ENCODE assay signal across 8 cellular contexts in the genomic region with DNA sequence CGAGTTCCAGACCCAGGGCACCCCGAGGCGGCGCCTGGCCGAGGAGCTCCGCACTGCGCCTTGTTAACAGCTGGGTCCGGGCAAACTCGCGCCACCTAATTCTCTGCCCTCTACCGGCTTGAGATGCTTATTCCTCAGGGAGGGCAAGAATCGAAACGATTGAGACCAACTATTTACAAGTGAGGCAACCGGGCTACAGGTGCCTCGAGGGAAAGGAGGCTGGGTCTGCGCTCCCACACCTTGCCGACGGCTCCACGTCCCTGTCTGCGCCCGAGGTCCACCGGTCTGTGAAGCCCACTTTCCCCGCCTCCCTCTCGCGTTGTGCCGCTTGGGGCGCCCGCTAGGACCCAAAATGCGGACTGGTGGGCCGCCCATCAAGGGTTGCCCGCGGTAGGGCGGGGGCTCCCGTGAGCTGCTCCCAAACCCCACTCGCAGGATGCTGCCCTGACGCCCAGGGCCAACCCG. TPM values are rescaled to one million over a fixed set of nuclear protein-coding genes. Genes with fewer than 3 reads are reported as not detected.
DNase-seq lines count a peak whose midpoint lies in the region; ATAC-seq, FAIRE-seq and TF ChIP-seq lines count a peak whose summit lies in the region.

No MANE protein-coding gene starts in this region.

- H3K9me3 ChIP-seq in WERI-Rb-1 (ENCODE audit: severe bottlenecking) (no peaks in the 10 kb centered on the region), kidney (ENCODE audit: control insufficient read depth in 1 of 2, low read length in 2 of 2) (no peaks in the 10 kb centered on the region)

- H3K9ac ChIP-seq in kidney (ENCODE audit: low read length in 2 of 2): peak overlapping the region; percentile 35 to 62

- peak overlapping the region; percentile 76 for H3K4me3 ChIP-seq in WERI-Rb-1 (ENCODE audit: low read depth, low read length)
- peak overlapping the region; percentile 87 to 89 for H3K4me3 ChIP-seq in cardiac fibroblast (replicated peaks in 1 of 2; ENCODE audit: low read depth in 2 of 2, low read length in 2 of 2)
- peak overlapping the region; percentile 70 to 90 for H3K4me3 ChIP-seq in kidney (ENCODE audit: low read length in 2 of 2)

- peak; percentile 78 for DNase-seq in GM03348 (ENCODE audit: low spot score)
- peak; percentile 67 for DNase-seq in M059J (ENCODE audit: low read depth)
- peak; percentile 65 for DNase-seq in WERI-Rb-1
- peak; percentile 41 to 45 for DNase-seq in cardiac fibroblast (ENCODE audit: low read depth in 2 of 2)
- DNase-seq in kidney: peak; percentile 86
- DNase-seq in stimulated activated CD4-positive, alpha-beta T cell treated with anti-CD3 and anti-CD28 coated beads, Interleukin-1b, Interleukin-23, amount 100 ng/mL, for 24 hours (ENCODE audit: low read depth in 4 of 4, low spot score in 1 of 4): peak; percentile 4 to 30 (median 27)
- DNase-seq in mesenteric fat pad (ENCODE audit: low spot score): no peak

- peaks cover 0 to 12% of the 10 kb centered on the region in 2 donors for H3K4me1 ChIP-seq in kidney (ENCODE audit: control insufficient read depth in 1 of 2, insufficient read depth in 1 of 2, low read depth in 1 of 2, low read length in 2 of 2)

- H3K36me3 ChIP-seq in WERI-Rb-1 (peaks cover 23% of the 10 kb centered on the region), kidney (ENCODE audit: control insufficient read depth in 1 of 2, insufficient read depth in 2 of 2, low read length in 2 of 2) (no peaks in the 10 kb centered on the region)

- intact Hi-C loops in kidney (cut with DNase I): no loop called here

- TF ChIP-seq CTCF in WERI-Rb-1 (IDR thresholded peaks at IDR 0.05; ENCODE audit: low read depth, low read length): peak; percentile 45
- peak; percentile 42 for TF ChIP-seq CTCF in cardiac fibroblast (IDR thresholded peaks at IDR 0.05; ENCODE audit: low read depth, low read length)
- peak; percentile 12 for TF ChIP-seq CTCF in kidney (IDR thresholded peaks at IDR 0.05; ENCODE audit: borderline replicate concordance, extremely low read depth, insufficient read depth)

- no peak for FAIRE-seq in kidney (lab: Jason Lieb, UNC)

- no peaks in the 10 kb centered on the region for H3K27me3 ChIP-seq in WERI-Rb-1 (ENCODE audit: insufficient read depth, low read depth, severe bottlenecking)

- peak; percentile 54 for ATAC-seq in GM21825 (IDR thresholded peaks at IDR 0.05; ENCODE audit: unreplicated experiment)

- H3K27ac ChIP-seq in WERI-Rb-1 (peak overlapping the region; percentile 63), kidney (ENCODE audit: low read depth in 2 of 2, low read length in 2 of 2) (peak overlapping the region; percentile 29 to 80)

RNA-seq across cellular contexts. Expression of a gene that starts 0.5 kb away (rescaled TPM):
- total RNA-seq in M059J (2014; rRNA removed; shearing (Covaris generic)): 376 and 388 TPM in 2 replicates
- total RNA-seq in kidney: 93.8 TPM
- polyA plus RNA-seq in kidney (ENCODE audit: insufficient read depth, low read depth, low replicate concordance): 183 TPM
- total RNA-seq in mesenteric fat pad: 124 TPM
